In genomic region chr11:62791501-62792192, GRCh38 we compare ENCODE assay signal across 1 cellular context.
A peak's percentile ranks its signal among the peaks of the same experiment; 100 is the strongest.
TF ChIP-seq lines count a peak whose summit lies in the region.

TMEM223 (minus strand) TSS chr11:62792006; CDS start chr11:62791994, 12 bp downstream.

TF ChIP-seq in H1, 55 proteins besides CTCF, POLR2A, EP300 and RAD21 (continued from another document):
- TF ChIP-seq CHD7 (IDR thresholded peaks at IDR 0.05; ENCODE audit: insufficient replicate concordance, low read length) = no peak
- peak; percentile 55; the same call in 1 of the 2 replicates for TF ChIP-seq TBP (IDR thresholded peaks at IDR 0.05; ENCODE audit: low read depth, low read length)
- no peak for TF ChIP-seq SRF (IDR thresholded peaks at IDR 0.05; ENCODE audit: low read depth, low read length)
- no peak for TF ChIP-seq RFX5 (IDR thresholded peaks at IDR 0.05; ENCODE audit: borderline replicate concordance, low read depth, low read length)
- TF ChIP-seq SP4 (IDR thresholded peaks at IDR 0.05; ENCODE audit: low read length) = no peak; the same call in 1 of the 2 replicates
- TF ChIP-seq CHD1 (IDR thresholded peaks at IDR 0.05; ENCODE audit: low read depth, low read length) = no peak
- no peak for TF ChIP-seq POU5F1 (IDR thresholded peaks at IDR 0.05; ENCODE audit: low read depth, low read length)
- TF ChIP-seq SIRT6 (IDR thresholded peaks at IDR 0.05; ENCODE audit: low read length) = no peak
- TF ChIP-seq SP1 (IDR thresholded peaks at IDR 0.05; ENCODE audit: low read depth, low read length) = no peak
- no peak for TF ChIP-seq CEBPB (IDR thresholded peaks at IDR 0.05; ENCODE audit: low read depth, low read length)
- TF ChIP-seq SUZ12 (IDR thresholded peaks at IDR 0.05; ENCODE audit: low read length) = no peak
- TF ChIP-seq CTBP2 (IDR thresholded peaks at IDR 0.05; ENCODE audit: borderline replicate concordance, insufficient read depth, insufficient read length, low read length) = no peak
- TF ChIP-seq HDAC2 (IDR thresholded peaks at IDR 0.05; ENCODE audit: borderline replicate concordance in 1 of 2, low read depth in 2 of 2, low read length in 2 of 2) = 0 out of 4 replicates have a peak, but pooled peaks of 1 of the 2 experiments have one; percentile 55
- TF ChIP-seq ATF2 (IDR thresholded peaks at IDR 0.05; ENCODE audit: low read length) = no peak
- peak; percentile 57; the same call in 1 of the 2 replicates for TF ChIP-seq E2F6 (IDR thresholded peaks at IDR 0.05)
- no peak for TF ChIP-seq HDAC6 (IDR thresholded peaks at IDR 0.05; ENCODE audit: low read depth, low read length)
- TF ChIP-seq BACH1 (IDR thresholded peaks at IDR 0.05; ENCODE audit: low read length) = no peak
- no peak for TF ChIP-seq MAFK (IDR thresholded peaks at IDR 0.05; ENCODE audit: low read depth, low read length)
- TF ChIP-seq CREB1 (IDR thresholded peaks at IDR 0.05) = no peak; the same call in 1 of the 2 replicates
- TF ChIP-seq MAX (IDR thresholded peaks at IDR 0.05) = peak; percentile 80
- peak; percentile 51 for TF ChIP-seq KDM4A (IDR thresholded peaks at IDR 0.05; ENCODE audit: low read depth, low read length, severe bottlenecking)
- peak; percentile 81 for TF ChIP-seq GABPA (IDR thresholded peaks at IDR 0.05; ENCODE audit: borderline replicate concordance, insufficient read depth, low read length)
- peak; percentile 47; the same call in 1 of the 2 replicates for TF ChIP-seq RBBP5 (IDR thresholded peaks at IDR 0.05; ENCODE audit: borderline replicate concordance, low read depth, low read length)
- no peak for TF ChIP-seq ZNF274 (IDR thresholded peaks at IDR 0.05; ENCODE audit: borderline replicate concordance, extremely low read depth, low read length)
- TF ChIP-seq ATF3 (IDR thresholded peaks at IDR 0.05; ENCODE audit: insufficient read depth, low read depth, low read length) = no peak
- TF ChIP-seq TEAD4 (IDR thresholded peaks at IDR 0.05; ENCODE audit: low read depth, low read length) = no peak
- TF ChIP-seq SP2 (IDR thresholded peaks at IDR 0.05; ENCODE audit: low read length) = no peak
- peak; percentile 77 for TF ChIP-seq ASH2L (IDR thresholded peaks at IDR 0.05; ENCODE audit: low read length)
- TF ChIP-seq BRCA1 (IDR thresholded peaks at IDR 0.05; ENCODE audit: low read depth, low read length) = no peak
- TF ChIP-seq EGR1 (IDR thresholded peaks at IDR 0.05; ENCODE audit: borderline replicate concordance, low read depth, low read length) = no peak
- no peak for TF ChIP-seq GTF2F1 (IDR thresholded peaks at IDR 0.05; ENCODE audit: borderline replicate concordance, low read depth, low read length)
- no peak for TF ChIP-seq USF2 (IDR thresholded peaks at IDR 0.05; ENCODE audit: low read length)
- TF ChIP-seq RXRA (IDR thresholded peaks at IDR 0.05; ENCODE audit: insufficient read depth, low read depth, low read length) = no peak
- no peak for TF ChIP-seq BCL11A (IDR thresholded peaks at IDR 0.05; ENCODE audit: low read depth in 2 of 2, low read length in 2 of 2)
- TF ChIP-seq KDM1A (IDR thresholded peaks at IDR 0.05; ENCODE audit: borderline replicate concordance, low read length) = no peak
- TF ChIP-seq JUN (IDR thresholded peaks at IDR 0.05; ENCODE audit: low read depth, low read length) = no peak
- TF ChIP-seq SIX5 (IDR thresholded peaks at IDR 0.05; ENCODE audit: low read depth, low read length) = no peak
